ENCODE assay signal across 12 cellular contexts in the genomic region with DNA sequence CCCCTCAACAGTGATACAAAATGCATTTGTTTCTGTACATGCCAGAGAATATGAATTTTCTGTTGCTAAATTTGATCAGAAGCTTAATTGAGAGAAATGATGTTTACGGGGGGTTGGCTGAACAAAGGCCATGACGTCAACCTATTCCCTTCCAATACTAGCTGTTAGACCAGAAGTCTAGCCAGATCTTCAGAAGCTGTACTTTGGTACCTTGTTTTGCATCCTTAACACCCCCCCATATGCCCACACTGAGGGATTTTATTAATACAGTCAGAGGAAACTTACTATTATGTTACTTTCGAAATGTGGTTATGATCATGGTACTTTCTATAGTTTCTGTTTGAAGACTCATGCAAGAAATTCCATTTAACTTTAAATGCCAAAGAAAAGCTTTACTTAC. TPM values are rescaled to one million over a fixed set of nuclear protein-coding genes. Genes with fewer than 3 reads are reported as not detected.
DNase-seq lines count a peak whose midpoint lies in the region; ATAC-seq and TF ChIP-seq lines count a peak whose summit lies in the region.
"Had no signal": no experiment of that assay in that cellular context is flagged by ENCODE, and none has a peak within 500 bp of the region (broad histone marks: within the 10 kb centered on the region; RNA-seq: fewer than 3 reads in every experiment).

No MANE protein-coding gene starts in this region.

- H3K36me3 ChIP-seq in heart left ventricle (peaks cover 0 to 8% (median 0%) of the 10 kb centered on the region in 9 donors), fibroblast of lung (ENCODE audit: control insufficient read depth, insufficient read depth, low read length) (no peaks in the 10 kb centered on the region), transverse colon (no peaks in the 10 kb centered on the region)
- H3K36me3 ChIP-seq: right lobe of liver had no signal

- H3K4me3 Mint-ChIP-seq in T-helper 17 cell (peak overlapping the region; percentile 67), type B pancreatic cell (peak overlapping the region; percentile 53)
- H3K4me3 Mint-ChIP-seq: endodermal cell had no signal

- H3K36me3 Mint-ChIP-seq in T-helper 17 cell (ENCODE audit: low read depth), result peaks cover 3% of the 10 kb centered on the region
- peaks cover 6% of the 10 kb centered on the region for H3K36me3 Mint-ChIP-seq in type B pancreatic cell

- no peak overlapping the region for H2AFZ ChIP-seq in fibroblast of lung (ENCODE audit: low read length)

- H3K4me1 Mint-ChIP-seq in T-helper 17 cell, result peaks cover 47% of the 10 kb centered on the region
- peaks cover 28% of the 10 kb centered on the region for H3K4me1 Mint-ChIP-seq in type B pancreatic cell (ENCODE audit: unreplicated experiment)

- in situ Hi-C loops in transverse colon (cut with MboI; ENCODE audit: low pct_ligation_motif_present in 1 of 4, low pct_unique_long_range_greater_than_20kb in 1 of 4, low sequenced_read_pairs in 3 of 4), result loop anchor here in 1 of 4 donors (25.0 kb wide), 1 partner anchor 168 kb away; the partner anchor contains the start of gene HINT3

- intact Hi-C loops in heart left ventricle (cut with DNase I), result loop anchor here in 9 of 10 donors (5.0 to 10.0 kb wide), 7 partner anchors 43 to 163 kb away; partner anchors contain the start of gene HINT3 (in 1 of the 9)
- intact Hi-C loops in Right ventricle myocardium superior (cut with DNase I), result no loop called here
- intact Hi-C loops in transverse colon (cut with DNase I; ENCODE audit: low total_unique reads), result no loop called here

- TF ChIP-seq CTCF in heart left ventricle (IDR thresholded peaks at IDR 0.05) (no peak), fibroblast of lung (conservative IDR thresholded peaks at IDR 0.05 in 1 of 2, IDR thresholded peaks at IDR 0.05 in 1 of 2; ENCODE audit: low read depth in 1 of 2, low read length in 2 of 2) (no peak), type B pancreatic cell (conservative IDR thresholded peaks at IDR 0.05) (no peak), transverse colon (IDR thresholded peaks at IDR 0.05) (no peak)

- H3K27ac ChIP-seq in heart left ventricle, result peak overlapping the region in 7 of 12 donors; percentile 1 to 97 (median 22)
- H3K27ac ChIP-seq in fibroblast of lung (ENCODE audit: insufficient read depth, low read length), result peak overlapping the region; percentile 39
- H3K27ac ChIP-seq in transverse colon, result peak overlapping the region in 2 of 4 donors; percentile 0 to 38
- H3K27ac ChIP-seq: right lobe of liver had no signal

- H3K79me2 ChIP-seq in fibroblast of lung (ENCODE audit: control insufficient read depth, insufficient read depth, low read length), result peaks cover 18% of the 10 kb centered on the region

- H4K20me1 ChIP-seq in fibroblast of lung (ENCODE audit: control insufficient read depth, extremely low read depth, insufficient read depth, low read length), result no peaks in the 10 kb centered on the region

- H3K9me3 Mint-ChIP-seq in type B pancreatic cell, result no peaks in the 10 kb centered on the region
- H3K9me3 Mint-ChIP-seq: endodermal cell had no signal

- no peak for ATAC-seq in heart left ventricle
- ATAC-seq in Right ventricle myocardium superior (ENCODE audit: poor library complexity), result no peak
- ATAC-seq in T-helper 17 cell, result no peak
- ATAC-seq in HG03571 (IDR thresholded peaks at IDR 0.05; ENCODE audit: unreplicated experiment), result no peak
- ATAC-seq: right lobe of liver, Right ventricle myocardium inferior had no signal

- H3K27me3 ChIP-seq in heart left ventricle, result no peaks in the 10 kb centered on the region
- no peaks in the 10 kb centered on the region for H3K27me3 ChIP-seq in fibroblast of lung (ENCODE audit: control insufficient read depth, insufficient read depth, low read length)
- no peaks in the 10 kb centered on the region for H3K27me3 ChIP-seq in transverse colon
- H3K27me3 ChIP-seq: right lobe of liver had no signal

- WGBS in heart left ventricle, 4 donors, result 78 to 84% (median 82%) methylated on average over 3 of the region's 3 CpGs
- WGBS in transverse colon (ENCODE audit: low coverage in 1 of 2), 2 donors, result 78 to 82% methylated on average over 3 of the region's 3 CpGs

- peak overlapping the region; percentile 86 for H3K27ac Mint-ChIP-seq in T-helper 17 cell
- H3K27ac Mint-ChIP-seq in type B pancreatic cell, result no peak overlapping the region
- H3K27ac Mint-ChIP-seq: endodermal cell had no signal

- H3K4me1 ChIP-seq in heart left ventricle (peaks cover 0 to 65% (median 21%) of the 10 kb centered on the region in 12 donors), fibroblast of lung (ENCODE audit: control insufficient read depth, extremely low read depth, insufficient read depth, low read length) (peaks cover 20% of the 10 kb centered on the region), transverse colon (peaks cover 11 to 18% (median 13%) of the 10 kb centered on the region in 4 donors)

- H3K9me3 ChIP-seq in heart left ventricle (no peaks in the 10 kb centered on the region), T-helper 17 cell (ENCODE audit: control insufficient read depth, low read length, poor library complexity, severe bottlenecking) (no peaks in the 10 kb centered on the region), fibroblast of lung (ENCODE audit: control insufficient read depth, insufficient read depth, low read depth, low read length) (no peaks in the 10 kb centered on the region), transverse colon (no peaks in the 10 kb centered on the region)
- H3K9me3 ChIP-seq: right lobe of liver had no signal

- H3K4me3 ChIP-seq in heart left ventricle, result peak overlapping the region in 3 of 12 donors; percentile 19 to 92 (median 81)
- H3K4me3 ChIP-seq in fibroblast of lung (replicated peaks in 1 of 4; ENCODE audit: control extremely low read depth in 1 of 4, insufficient read depth in 1 of 4, low read depth in 3 of 4, low read length in 4 of 4), result no peak overlapping the region
- H3K4me3 ChIP-seq in transverse colon, result no peak overlapping the region
- H3K4me3 ChIP-seq: right lobe of liver had no signal

- no peak for TF ChIP-seq EP300 in transverse colon (IDR thresholded peaks at IDR 0.05; ENCODE audit: low read depth)

- H3K27me3 Mint-ChIP-seq in T-helper 17 cell, result no peaks in the 10 kb centered on the region
- H3K27me3 Mint-ChIP-seq in type B pancreatic cell, result no peaks in the 10 kb centered on the region

- DNase-seq in heart left ventricle, result no peak
- no peak for DNase-seq in Right ventricle myocardium superior
- no peak for DNase-seq in T-helper 17 cell
- no peak for DNase-seq in fibroblast of lung (ENCODE audit: low read depth in 2 of 2)
- no peak for DNase-seq in type B pancreatic cell (ENCODE audit: extremely low spot score, unreplicated experiment)
- no peak for DNase-seq in transverse colon
- DNase-seq in SKM-1 (lab: John Stamatoyannopoulos, UW; ENCODE audit: unreplicated experiment), result no peak
- DNase-seq: endodermal cell, NCI-H1694 treated with DMSO at 0.1 percent for 48 hours, right lobe of liver had no signal

- peak overlapping the region; percentile 59 for H3K4me2 ChIP-seq in fibroblast of lung (ENCODE audit: extremely low read depth, insufficient read depth, low read length)

- H3K9ac ChIP-seq in fibroblast of lung (ENCODE audit: insufficient read depth, low read length), result no peak overlapping the region

- TF ChIP-seq POLR2A in heart left ventricle (IDR thresholded peaks at IDR 0.05) (no peak), transverse colon (IDR thresholded peaks at IDR 0.05) (no peak)

RNA-seq across cellular contexts. Expression of gene NCOA7, which starts 3.1 kb away (rescaled TPM):
- total RNA-seq in heart left ventricle (10 to 100 TPM in 3 of 9 donors, 1 to 10 TPM in 6; 6.4 to 23.1 (median 9.9) TPM), Right ventricle myocardium superior (12.7 TPM), T-helper 17 cell (10 to 100 TPM; 49.5 to 62.4 TPM), fibroblast of lung (38.5 and 49.9 TPM in 2 replicates), type B pancreatic cell (ENCODE audit: low replicate concordance) (29.9 and 54.0 TPM in 2 replicates), transverse colon (10 to 100 TPM; 16.7 to 28.3 (median 21.2) TPM)
- polyA plus RNA-seq in heart left ventricle (1 to 10 TPM; 3.8 to 6.4 TPM), fibroblast of lung (12.8 and 13.7 TPM in 2 replicates)
- 12.6 and 14.7 TPM in 2 replicates for polyA plus RNA-seq in fibroblast of lung (2012)
- polyA minus RNA-seq in fibroblast of lung (ENCODE audit: low replicate concordance), result 1.3 and 6.9 TPM in 2 replicates

RNA-seq across cellular contexts. Expression of gene HEY2, which starts 44.4 kb away (rescaled TPM):
- total RNA-seq in heart left ventricle, result 10 to 100 TPM; 29.2 to 50.9 (median 40.6) TPM
- 10 to 100 TPM; 19.9 to 21.4 TPM for polyA plus RNA-seq in heart left ventricle
- total RNA-seq in Right ventricle myocardium superior, result 60.6 TPM
- under 1 TPM in 1 of 2 donors, not detected in 1; 0.23 TPM for total RNA-seq in T-helper 17 cell
- total RNA-seq in fibroblast of lung, result not detected in 2 replicates
- polyA plus RNA-seq in fibroblast of lung, result not detected in 2 replicates
- not detected in 2 replicates for polyA plus RNA-seq in fibroblast of lung (2012)
- not detected in 2 replicates for polyA minus RNA-seq in fibroblast of lung (ENCODE audit: low replicate concordance)
- 10.0 and 11.3 TPM in 2 replicates for total RNA-seq in type B pancreatic cell (ENCODE audit: low replicate concordance)
- under 1 TPM in 2 of 4 donors, not detected in 2; 0.41 to 0.79 TPM for total RNA-seq in transverse colon

Comparison
In these comparisons a context has a peak if more than half of its experiments do, and no peak if none do; other contexts are left out.
1. intact Hi-C loops: an anchor here in heart left ventricle (5.0 to 10.0 kb wide); none called in Right ventricle myocardium superior and transverse colon.